8 cellular contexts compared by ENCODE assay signal in the genomic region with DNA sequence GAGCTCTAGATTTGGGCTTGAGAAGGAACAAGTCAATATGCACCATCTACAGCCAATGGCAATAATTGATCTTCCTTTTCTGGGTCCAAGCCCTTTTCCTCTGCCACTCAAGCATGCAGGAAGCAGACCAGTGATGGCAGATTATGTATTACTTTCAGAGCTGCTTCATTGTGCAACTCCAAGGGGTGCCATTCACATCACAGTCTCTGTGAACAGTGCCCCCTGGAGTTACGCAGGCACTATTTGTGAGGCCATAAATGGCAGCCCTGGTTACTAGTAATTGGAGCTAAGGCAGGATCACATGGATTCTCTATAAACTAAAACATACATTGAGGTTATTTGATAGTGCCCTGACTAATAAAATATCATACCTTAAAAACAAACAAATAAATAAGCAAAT.
DNase-seq lines count a peak whose midpoint lies in the region; ATAC-seq and TF ChIP-seq lines count a peak whose summit lies in the region.

No MANE protein-coding gene starts in this region.

- no peaks in the 10 kb centered on the region for H3K79me2 ChIP-seq in Loucy (ENCODE audit: insufficient read depth, low read length)

- H3K36me3 ChIP-seq in Loucy (ENCODE audit: insufficient read depth, low read length) = no peaks in the 10 kb centered on the region
- H3K36me3 ChIP-seq in endodermal cell (ENCODE audit: control insufficient read depth, insufficient read depth, low read length) = no peaks in the 10 kb centered on the region

- H3K4me1 Mint-ChIP-seq in endodermal cell = peaks cover 6% of the 10 kb centered on the region

- no peak overlapping the region for H3K4me3 ChIP-seq in Loucy (ENCODE audit: low read length, poor library complexity, severe bottlenecking)
- H3K4me3 ChIP-seq in endodermal cell (ENCODE audit: low read length) = no peak overlapping the region

- ATAC-seq in GM21619 (IDR thresholded peaks at IDR 0.05; ENCODE audit: unreplicated experiment) = peak; percentile 92
- no peak for ATAC-seq in left colon

- no peaks in the 10 kb centered on the region for H3K9me2 ChIP-seq in Loucy (replicated peaks; ENCODE audit: low read depth, low read length)

- peaks cover 4% of the 10 kb centered on the region for H3K36me3 Mint-ChIP-seq in endodermal cell (ENCODE audit: low read depth)

- peaks cover 11% of the 10 kb centered on the region for H3K9me3 Mint-ChIP-seq in endodermal cell

- H3K27me3 Mint-ChIP-seq in endodermal cell (ENCODE audit: insufficient read depth) = no peaks in the 10 kb centered on the region

- TF ChIP-seq CTCF in Loucy (conservative IDR thresholded peaks at IDR 0.05; ENCODE audit: low read length) (peak; percentile 71), endodermal cell (conservative IDR thresholded peaks at IDR 0.05) (peak; percentile 73)

- no peak overlapping the region for H3K27ac Mint-ChIP-seq in endodermal cell

- no peak overlapping the region for H3K4me3 Mint-ChIP-seq in endodermal cell

- no peaks in the 10 kb centered on the region for H3K27me3 ChIP-seq in Loucy (ENCODE audit: insufficient read depth, low read length, poor library complexity, severe bottlenecking)
- no peaks in the 10 kb centered on the region for H3K27me3 ChIP-seq in endodermal cell (ENCODE audit: control insufficient read depth, insufficient read depth, low read length, poor library complexity, severe bottlenecking)

- no peak overlapping the region for H3K4me2 ChIP-seq in Loucy (ENCODE audit: low read depth, low read length, poor library complexity, severe bottlenecking)

- intact Hi-C loops in left colon (cut with DNase I, micrococcal nuclease) = no loop called here

- H3K27ac ChIP-seq in endodermal cell (ENCODE audit: low read depth, low read length) = no peak overlapping the region

- H4K20me1 ChIP-seq in Loucy (ENCODE audit: insufficient read depth, low read length, poor library complexity, severe bottlenecking) = no peaks in the 10 kb centered on the region

- H3K9me3 ChIP-seq in Loucy (ENCODE audit: insufficient read depth, low read depth, low read length) (no peaks in the 10 kb centered on the region), endodermal cell (ENCODE audit: control insufficient read depth, low read length) (no peaks in the 10 kb centered on the region)

- no peaks in the 10 kb centered on the region for H3K4me1 ChIP-seq in Loucy (ENCODE audit: insufficient read depth, low read length, poor library complexity, severe bottlenecking)
- no peaks in the 10 kb centered on the region for H3K4me1 ChIP-seq in endodermal cell (ENCODE audit: control insufficient read depth, insufficient read depth, low read length)

- peak overlapping the region; percentile 19; the same call in 1 of the 2 replicates for H2AFZ ChIP-seq in Loucy (ENCODE audit: low read length)

- H3K9ac ChIP-seq in Loucy (ENCODE audit: low read depth, low read length, poor library complexity, severe bottlenecking) = no peak overlapping the region
- no peak overlapping the region for H3K9ac ChIP-seq in endodermal cell (ENCODE audit: extremely low read depth, low read length, poor library complexity, severe bottlenecking)

- WGBS in endodermal cell (ENCODE audit: insufficient coverage in 1 of 2, insufficient read length in 1 of 2), 2 experiments = 60 to 75% methylated on average over 1 of the region's 1 CpG

- DNase-seq in Daoy (ENCODE audit: low read depth) (peak; percentile 27), endodermal cell (peak; percentile 72), left colon (no peak), DMS114 treated with DMSO at 0.1 percent for 48 hours (lab: John Stamatoyannopoulos, UW; ENCODE audit: unreplicated experiment) (no peak), mesenteric fat pad (ENCODE audit: low spot score) (no peak)
- no peak for DNase-seq in activated CD4-positive, alpha-beta T cell treated with anti-CD3 and anti-CD28 coated beads for 48 hours

- no peaks in the 10 kb centered on the region for H3F3A ChIP-seq in Loucy (ENCODE audit: low read depth)

Comparison
In these comparisons a context has a peak if more than half of its experiments do, and no peak if none do; other contexts are left out.
1. DNase-seq: peak in Daoy (single experiment) and endodermal cell (single experiment); none in left colon (0 of 2), DMS114 treated with DMSO at 0.1 percent for 48 hours (single experiment), activated CD4-positive, alpha-beta T cell treated with anti-CD3 and anti-CD28 coated beads for 48 hours (single experiment) and mesenteric fat pad (single experiment).